8 cellular contexts compared by ENCODE assay signal in the genomic region with DNA sequence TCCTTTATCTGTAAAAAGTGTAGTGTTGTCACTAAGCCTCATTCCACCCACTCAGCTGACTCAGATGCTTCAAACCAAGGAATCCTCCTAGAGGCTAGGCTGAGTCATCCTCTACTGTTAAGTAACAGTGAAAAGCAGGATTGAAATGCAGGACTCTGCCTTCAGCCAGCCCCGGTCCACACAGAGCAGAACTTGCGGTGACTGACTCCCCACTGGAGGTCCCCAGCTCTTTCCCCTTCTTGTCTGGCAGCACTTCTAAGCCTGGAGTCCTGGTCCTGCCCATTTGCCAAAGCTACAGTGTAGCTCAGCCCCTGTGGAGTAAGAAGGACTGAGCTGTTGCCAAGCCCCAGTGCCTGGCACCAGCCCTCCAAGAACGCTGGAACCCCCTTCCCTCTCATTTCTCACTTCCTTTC. TPM values are rescaled to one million over a fixed set of nuclear protein-coding genes. Genes with fewer than 3 reads are reported as not detected.
A peak's percentile ranks its signal among the peaks of the same experiment; 100 is the strongest.
DNase-seq lines count a peak whose midpoint lies in the region; ATAC-seq and TF ChIP-seq lines count a peak whose summit lies in the region.

No MANE protein-coding gene starts in this region.

- H3K27ac ChIP-seq in breast epithelium (peak overlapping the region; percentile 77 to 80), testis (no peak overlapping the region)

- POLR2A ChIA-PET in HEK293T (lab: Yijun Ruan, JAX) = no interaction called here

- DNase-seq in COLO829 (ENCODE audit: low spot score) = peak; percentile 95
- peak; percentile 59 for DNase-seq in NOMO-1 treated with dmso at 0.1 percent for 144 hours (lab: John Stamatoyannopoulos, UW; ENCODE audit: unreplicated experiment)
- peak in 1 of 2 donors; percentile 48 for DNase-seq in breast epithelium (ENCODE audit: low spot score in 2 of 2)
- peak; percentile 71 to 83 for DNase-seq in lower leg skin (ENCODE audit: low spot score in 2 of 2)
- DNase-seq in testis = peak; percentile 43
- DNase-seq in HEK293T (ENCODE audit: extremely low spot score) = no peak
- no peak for DNase-seq in NCI-H2196 treated with DMSO at 0.1 percent for 48 hours (lab: John Stamatoyannopoulos, UW; ENCODE audit: unreplicated experiment)

- intact Hi-C loops in breast epithelium (cut with DNase I; ENCODE audit: low total_unique reads) (no loop called here), lower leg skin (cut with DNase I; ENCODE audit: low total_unique reads) (no loop called here), testis (cut with DNase I; ENCODE audit: low total_unique reads) (no loop called here)

- H3K36me3 ChIP-seq in breast epithelium (no peaks in the 10 kb centered on the region), testis (ENCODE audit: low read depth, missing control alignments) (no peaks in the 10 kb centered on the region)

- CTCF ChIA-PET in HEK293T (lab: Yijun Ruan, JAX) = no interaction called here

- no peak for TF ChIP-seq POLR2A in breast epithelium (IDR thresholded peaks at IDR 0.05)
- no peak for TF ChIP-seq POLR2A in lower leg skin (IDR thresholded peaks at IDR 0.05)
- TF ChIP-seq POLR2A in testis (IDR thresholded peaks at IDR 0.05) = no peak

- no peak for ATAC-seq in GM19452 (IDR thresholded peaks at IDR 0.05; ENCODE audit: unreplicated experiment)

- no peak for TF ChIP-seq CTCF in breast epithelium (IDR thresholded peaks at IDR 0.05)
- no peak for TF ChIP-seq CTCF in lower leg skin (IDR thresholded peaks at IDR 0.05)
- no peak for TF ChIP-seq CTCF in testis (IDR thresholded peaks at IDR 0.05)

- H3K4me1 ChIP-seq in breast epithelium = peaks cover 5% of the 10 kb centered on the region in 2 donors
- peaks cover 17% of the 10 kb centered on the region for H3K4me1 ChIP-seq in testis

- 8 to 14% methylated on average over 3 of the region's 3 CpGs for WGBS in lower leg skin, 2 donors
- WGBS in testis, 2 donors = 49 to 54% methylated on average over 3 of the region's 3 CpGs

- H3K4me3 ChIP-seq in breast epithelium = peak overlapping the region; percentile 3 to 55 (median 42)
- no peak overlapping the region for H3K4me3 ChIP-seq in lower leg skin (ENCODE audit: low read depth, poor library complexity, severe bottlenecking)
- no peak overlapping the region for H3K4me3 ChIP-seq in testis

- H3K27me3 ChIP-seq in breast epithelium (no peaks in the 10 kb centered on the region), testis (no peaks in the 10 kb centered on the region)

- H3K9me3 ChIP-seq in breast epithelium (no peaks in the 10 kb centered on the region), testis (no peaks in the 10 kb centered on the region)

TF ChIP-seq in HEK293T, 16 proteins besides CTCF, POLR2A, EP300 and RAD21:
- no peak for TF ChIP-seq CTBP1 (IDR thresholded peaks at IDR 0.05; ENCODE audit: borderline replicate concordance)
- no peak for TF ChIP-seq ELF4 (IDR thresholded peaks at IDR 0.05)
- no peak for TF ChIP-seq FOXK2 (IDR thresholded peaks at IDR 0.05)
- TF ChIP-seq BHLHE40 (IDR thresholded peaks at IDR 0.05; ENCODE audit: borderline replicate concordance) = no peak
- TF ChIP-seq, protein P1, sequence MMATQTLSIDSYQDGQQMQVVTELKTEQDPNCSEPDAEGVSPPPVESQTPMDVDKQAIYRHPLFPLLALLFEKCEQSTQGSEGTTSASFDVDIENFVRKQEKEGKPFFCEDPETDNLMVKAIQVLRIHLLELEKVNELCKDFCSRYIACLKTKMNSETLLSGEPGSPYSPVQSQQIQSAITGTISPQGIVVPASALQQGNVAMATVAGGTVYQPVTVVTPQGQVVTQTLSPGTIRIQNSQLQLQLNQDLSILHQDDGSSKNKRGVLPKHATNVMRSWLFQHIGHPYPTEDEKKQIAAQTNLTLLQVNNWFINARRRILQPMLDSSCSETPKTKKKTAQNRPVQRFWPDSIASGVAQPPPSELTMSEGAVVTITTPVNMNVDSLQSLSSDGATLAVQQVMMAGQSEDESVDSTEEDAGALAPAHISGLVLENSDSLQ (IDR thresholded peaks at IDR 0.05) = no peak
- TF ChIP-seq TARDBP (IDR thresholded peaks at IDR 0.05) = no peak
- TF ChIP-seq FOXM1 (IDR thresholded peaks at IDR 0.05; ENCODE audit: borderline replicate concordance) = no peak
- TF ChIP-seq LEF1 (IDR thresholded peaks at IDR 0.05; ENCODE audit: borderline replicate concordance) = no peak
- TF ChIP-seq SP1 (IDR thresholded peaks at IDR 0.05) = no peak
- TF ChIP-seq HDGF (IDR thresholded peaks at IDR 0.05; ENCODE audit: borderline replicate concordance) = no peak
- no peak for TF ChIP-seq SUZ12 (IDR thresholded peaks at IDR 0.05)
- TF ChIP-seq FOXA1 (IDR thresholded peaks at IDR 0.05) = no peak
- no peak for TF ChIP-seq L3MBTL2 (conservative IDR thresholded peaks at IDR 0.05)
- TF ChIP-seq ARNT (IDR thresholded peaks at IDR 0.05) = no peak
- no peak for TF ChIP-seq NFRKB (IDR thresholded peaks at IDR 0.05)
- TF ChIP-seq ZNF384 (IDR thresholded peaks at IDR 0.05) = no peak

RNA-seq across cellular contexts. Expression of a gene that starts 1.7 kb away (rescaled TPM):
- 1 to 10 TPM; 1.3 to 6.6 (median 2.9) TPM for total RNA-seq in breast epithelium
- 10 to 100 TPM in 3 of 4 donors, 1 to 10 TPM in 1; 6.0 to 37.2 (median 24.0) TPM for total RNA-seq in lower leg skin
- total RNA-seq in testis = 1 to 10 TPM; 1.7 to 8.4 TPM
- polyA plus RNA-seq in testis (ENCODE audit: insufficient read depth, low read depth, low replicate concordance) = 6.2 TPM

RNA-seq across cellular contexts. Expression of a gene that starts 22.2 kb away (rescaled TPM):
- under 1 TPM in 1 of 3 donors, not detected in 2; under 0.01 TPM for total RNA-seq in breast epithelium
- total RNA-seq in lower leg skin = not detected
- under 1 TPM in 1 of 2 donors, not detected in 1; 0.16 TPM for total RNA-seq in testis
- polyA plus RNA-seq in testis (ENCODE audit: insufficient read depth, low read depth, low replicate concordance) = 0.98 TPM

RNA-seq across cellular contexts. Expression of a gene that starts 51.5 kb away (rescaled TPM):
- total RNA-seq in breast epithelium = 10 to 100 TPM in 1 of 3 donors, 1 to 10 TPM in 1, under 1 TPM in 1; 0.98 to 20.6 (median 4.4) TPM
- total RNA-seq in lower leg skin = 1 to 10 TPM in 2 of 4 donors, under 1 TPM in 1, not detected in 1; 0.93 to 9.9 (median 1.7) TPM
- 1 to 10 TPM; 2.4 to 3.0 TPM for total RNA-seq in testis
- polyA plus RNA-seq in testis (ENCODE audit: insufficient read depth, low read depth, low replicate concordance) = 2.9 TPM

RNA-seq across cellular contexts. Expression of a gene that starts 58.2 kb away (rescaled TPM):
- total RNA-seq in breast epithelium (not detected), lower leg skin (10 to 100 TPM in 1 of 4 donors, 1 to 10 TPM in 3; 2.7 to 14.8 (median 5.4) TPM), testis (under 1 TPM; 0.24 to 0.43 TPM)
- 0.26 TPM for polyA plus RNA-seq in testis (ENCODE audit: insufficient read depth, low read depth, low replicate concordance)

Comparison
In these comparisons a context has a peak if more than half of its experiments do, and no peak if none do; other contexts are left out.
1. DNase-seq: peak in COLO829 (single experiment), NOMO-1 treated with dmso at 0.1 percent for 144 hours (single experiment), lower leg skin (2 of 2) and testis (single experiment); none in HEK293T (single experiment) and NCI-H2196 treated with DMSO at 0.1 percent for 48 hours (single experiment).
2. H3K27ac ChIP-seq: peak in breast epithelium (2 of 2); none in testis (0 of 2).
3. H3K4me3 ChIP-seq: peak in breast epithelium (3 of 3); none in lower leg skin (single experiment) and testis (0 of 2).